2 cellular contexts compared by ENCODE assay signal in genomic region chr18:62018761-62019041, GRCh38.
TF ChIP-seq lines count a peak whose summit lies in the region.

No MANE protein-coding gene starts in this region.

TF ChIP-seq in SK-N-SH, 30 proteins besides CTCF, POLR2A, EP300 and RAD21 (continued from another document):
- no peak for TF ChIP-seq REST (IDR thresholded peaks at IDR 0.05; ENCODE audit: low read depth, low read length)
- no peak for TF ChIP-seq SIN3A (IDR thresholded peaks at IDR 0.05; ENCODE audit: borderline replicate concordance, low read depth, low read length)
- no peak for TF ChIP-seq IRF3 (IDR thresholded peaks at IDR 0.05; ENCODE audit: low read depth, low read length)
- no peak for TF ChIP-seq MXI1 (IDR thresholded peaks at IDR 0.05; ENCODE audit: low read depth, low read length)
- TF ChIP-seq MEF2A (IDR thresholded peaks at IDR 0.05; ENCODE audit: borderline replicate concordance, low read depth), result no peak
- no peak for TF ChIP-seq JUND (IDR thresholded peaks at IDR 0.05)
- no peak for TF ChIP-seq FOXM1 (IDR thresholded peaks at IDR 0.05; ENCODE audit: low read depth)
- no peak for TF ChIP-seq FOSL2 (IDR thresholded peaks at IDR 0.05; ENCODE audit: borderline replicate concordance, low read depth)
- no peak for TF ChIP-seq USF1 (IDR thresholded peaks at IDR 0.05; ENCODE audit: borderline replicate concordance, low read depth)
- no peak for TF ChIP-seq SMC3 (IDR thresholded peaks at IDR 0.05; ENCODE audit: low read depth, low read length)
- no peak for TF ChIP-seq TCF12 (IDR thresholded peaks at IDR 0.05)
TF ChIP-seq in SK-N-SH: peak in this region for 0.

TF ChIP-seq in SK-N-SH treated with all-trans-retinoic acid at 6 μM for 48 hours, 23 proteins besides CTCF, POLR2A, EP300 and RAD21 (continued from another document):
- no peak for TF ChIP-seq TSHZ2 (CRISPR knock-in tag; IDR thresholded peaks at IDR 0.05)
- TF ChIP-seq, protein P1, sequence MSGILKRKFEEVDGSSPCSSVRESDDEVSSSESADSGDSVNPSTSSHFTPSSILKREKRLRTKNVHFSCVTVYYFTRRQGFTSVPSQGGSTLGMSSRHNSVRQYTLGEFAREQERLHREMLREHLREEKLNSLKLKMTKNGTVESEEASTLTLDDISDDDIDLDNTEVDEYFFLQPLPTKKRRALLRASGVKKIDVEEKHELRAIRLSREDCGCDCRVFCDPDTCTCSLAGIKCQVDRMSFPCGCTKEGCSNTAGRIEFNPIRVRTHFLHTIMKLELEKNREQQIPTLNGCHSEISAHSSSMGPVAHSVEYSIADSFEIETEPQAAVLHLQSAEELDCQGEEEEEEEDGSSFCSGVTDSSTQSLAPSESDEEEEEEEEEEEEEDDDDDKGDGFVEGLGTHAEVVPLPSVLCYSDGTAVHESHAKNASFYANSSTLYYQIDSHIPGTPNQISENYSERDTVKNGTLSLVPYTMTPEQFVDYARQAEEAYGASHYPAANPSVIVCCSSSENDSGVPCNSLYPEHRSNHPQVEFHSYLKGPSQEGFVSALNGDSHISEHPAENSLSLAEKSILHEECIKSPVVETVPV (CRISPR knock-in tag; IDR thresholded peaks at IDR 0.05), result no peak
- no peak for TF ChIP-seq CSDC2 (CRISPR knock-in tag; IDR thresholded peaks at IDR 0.05)
- TF ChIP-seq, protein P2, sequence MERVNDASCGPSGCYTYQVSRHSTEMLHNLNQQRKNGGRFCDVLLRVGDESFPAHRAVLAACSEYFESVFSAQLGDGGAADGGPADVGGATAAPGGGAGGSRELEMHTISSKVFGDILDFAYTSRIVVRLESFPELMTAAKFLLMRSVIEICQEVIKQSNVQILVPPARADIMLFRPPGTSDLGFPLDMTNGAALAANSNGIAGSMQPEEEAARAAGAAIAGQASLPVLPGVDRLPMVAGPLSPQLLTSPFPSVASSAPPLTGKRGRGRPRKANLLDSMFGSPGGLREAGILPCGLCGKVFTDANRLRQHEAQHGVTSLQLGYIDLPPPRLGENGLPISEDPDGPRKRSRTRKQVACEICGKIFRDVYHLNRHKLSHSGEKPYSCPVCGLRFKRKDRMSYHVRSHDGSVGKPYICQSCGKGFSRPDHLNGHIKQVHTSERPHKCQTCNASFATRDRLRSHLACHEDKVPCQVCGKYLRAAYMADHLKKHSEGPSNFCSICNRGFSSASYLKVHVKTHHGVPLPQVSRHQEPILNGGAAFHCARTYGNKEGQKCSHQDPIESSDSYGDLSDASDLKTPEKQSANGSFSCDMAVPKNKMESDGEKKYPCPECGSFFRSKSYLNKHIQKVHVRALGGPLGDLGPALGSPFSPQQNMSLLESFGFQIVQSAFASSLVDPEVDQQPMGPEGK (CRISPR knock-in tag; IDR thresholded peaks at IDR 0.05; ENCODE audit: borderline replicate concordance), result no peak
- TF ChIP-seq POU6F1 (CRISPR knock-in tag; IDR thresholded peaks at IDR 0.05; ENCODE audit: borderline replicate concordance, low read depth), result no peak
- no peak for TF ChIP-seq GLIS3 (CRISPR knock-in tag; IDR thresholded peaks at IDR 0.05)
